Comparison of ENCODE assay signal across 1 cellular context in the genomic region with DNA sequence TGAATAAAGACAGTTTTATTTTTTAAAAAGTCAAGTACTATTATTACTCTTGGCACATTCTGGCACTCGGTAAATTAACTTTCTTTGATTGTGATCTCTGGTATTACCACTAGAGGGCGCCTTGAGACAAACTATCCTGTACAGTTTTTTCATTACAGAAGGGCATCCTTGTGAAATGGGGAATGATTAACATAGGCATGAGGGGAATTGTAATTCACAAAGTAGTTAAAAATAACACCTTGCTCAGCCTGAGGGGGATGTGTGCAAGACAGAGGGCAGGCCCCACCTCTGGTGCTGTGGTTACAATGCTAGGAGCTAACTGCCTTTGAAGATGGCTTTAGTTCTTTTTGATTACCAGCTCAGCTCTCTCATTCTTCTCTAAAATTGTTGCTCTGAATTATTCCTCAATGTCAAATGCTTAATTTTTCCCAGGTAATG.
TF ChIP-seq lines count a peak whose summit lies in the region.

No MANE protein-coding gene starts in this region.

TF ChIP-seq in K562, 482 proteins besides CTCF, POLR2A, EP300 and RAD21 (continued from another document):
- TF ChIP-seq ZNF639 (CRISPR knock-in tag; conservative IDR thresholded peaks at IDR 0.05 in 1 of 2, IDR thresholded peaks at IDR 0.05 in 1 of 2) (no peak), HDAC2 (IDR thresholded peaks at IDR 0.05) (no peak), FOS (IDR thresholded peaks at IDR 0.05; ENCODE audit: extremely low read depth, insufficient read length) (no peak), SMAD4 (CRISPR knock-in tag; conservative IDR thresholded peaks at IDR 0.05) (no peak), ZNF217 (CRISPR knock-in tag; IDR thresholded peaks at IDR 0.05) (no peak), TSC22D4 (tag; IDR thresholded peaks at IDR 0.05) (no peak), CEBPZ (IDR thresholded peaks at IDR 0.05; ENCODE audit: borderline replicate concordance, low read depth, low read length) (no peak), KDM4B (IDR thresholded peaks at IDR 0.05; ENCODE audit: borderline replicate concordance in 2 of 2, low read depth in 1 of 2) (no peak), IFI16 (CRISPR knock-in tag; IDR thresholded peaks at IDR 0.05) (no peak), ZNF384 (IDR thresholded peaks at IDR 0.05; ENCODE audit: low read depth, low read length) (peak; percentile 44; the same call in 1 of the 2 replicates), GTF2E2 (tag; IDR thresholded peaks at IDR 0.05) (no peak), HNRNPH1 (optimal IDR thresholded peaks at IDR 0.05; ENCODE audit: low read depth, low read length) (no peak), SMC3 (conservative IDR thresholded peaks at IDR 0.05; ENCODE audit: insufficient read depth, low read depth, low read length) (0 out of 2 replicates have a peak, but pooled peaks have one; percentile 19)
- TF ChIP-seq, protein P1, sequence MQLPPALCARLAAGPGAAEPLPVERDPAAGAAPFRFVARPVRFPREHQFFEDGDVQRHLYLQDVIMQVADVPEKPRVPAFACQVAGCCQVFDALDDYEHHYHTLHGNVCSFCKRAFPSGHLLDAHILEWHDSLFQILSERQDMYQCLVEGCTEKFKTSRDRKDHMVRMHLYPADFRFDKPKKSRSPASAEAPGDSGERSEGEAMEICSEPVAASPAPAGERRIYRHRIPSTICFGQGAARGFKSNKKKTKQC (CRISPR knock-in tag; IDR thresholded peaks at IDR 0.05), result no peak
